9 cellular contexts compared by ENCODE assay signal in genomic region chr2:102520009-102520408, GRCh38.
DNase-seq lines count a peak whose midpoint lies in the region; ATAC-seq and TF ChIP-seq lines count a peak whose summit lies in the region.
"Had no signal": no experiment of that assay in that cellular context is flagged by ENCODE, and none has a peak within 500 bp of the region (broad histone marks: within the 10 kb centered on the region; RNA-seq: fewer than 3 reads in every experiment).

No MANE protein-coding gene starts in this region.

- peak; percentile 9 for DNase-seq in DMS 273 treated with DMSO at 0.1 percent for 48 hours (lab: John Stamatoyannopoulos, UW)
- DNase-seq in HuH-7.5 (ENCODE audit: low spot score) = peak; percentile 10
- peak; percentile 4 to 56 for DNase-seq in foreskin fibroblast
- peak in 1 of 2 donors; percentile 22 for DNase-seq in stimulated activated naive CD8-positive, alpha-beta T cell treated with anti-CD3 and anti-CD28 coated beads, Interleukin-15, amount 100 ng/mL, for 72 hours
- DNase-seq in dedifferentiated amniotic fluid mesenchymal stem cell (ENCODE audit: extremely low spot score) = no peak
- no peak for DNase-seq in hypothalamus (lab: John Stamatoyannopoulos, UW)

- no peak overlapping the region for H3K4me3 ChIP-seq in SU-DHL-6 (ENCODE audit: insufficient read depth, low read length, poor library complexity, severe bottlenecking)
- H3K4me3 ChIP-seq in foreskin fibroblast (ENCODE audit: low read depth in 1 of 2, low read length in 2 of 2) = no peak overlapping the region

- H2AFZ ChIP-seq in SU-DHL-6 (ENCODE audit: low read depth, low read length, severe bottlenecking) = no peak overlapping the region

- H3K4me1 Mint-ChIP-seq in stimulated activated naive CD8-positive, alpha-beta T cell treated with anti-CD3 and anti-CD28 coated beads, Interleukin-15, amount 100 ng/mL, for 72 hours = no peaks in the 10 kb centered on the region

- peak; percentile 87 for ATAC-seq in GM19351 (IDR thresholded peaks at IDR 0.05; ENCODE audit: unreplicated experiment)
- peak; percentile 78 for ATAC-seq in stimulated activated naive CD8-positive, alpha-beta T cell treated with anti-CD3 and anti-CD28 coated beads, Interleukin-15, amount 100 ng/mL, for 72 hours

- no peaks in the 10 kb centered on the region for H3K27me3 Mint-ChIP-seq in stimulated activated naive CD8-positive, alpha-beta T cell treated with anti-CD3 and anti-CD28 coated beads, Interleukin-15, amount 100 ng/mL, for 72 hours

- H3K9ac ChIP-seq in SU-DHL-6 (ENCODE audit: low read length) = no peak overlapping the region

- H3K27me3 ChIP-seq in SU-DHL-6 (ENCODE audit: low read length) = no peaks in the 10 kb centered on the region

- H3F3A ChIP-seq in SU-DHL-6 (ENCODE audit: insufficient read depth) = no peaks in the 10 kb centered on the region

- no peaks in the 10 kb centered on the region for H3K9me3 Mint-ChIP-seq in stimulated activated naive CD8-positive, alpha-beta T cell treated with anti-CD3 and anti-CD28 coated beads, Interleukin-15, amount 100 ng/mL, for 72 hours
- H3K9me3 Mint-ChIP-seq: T-cell had no signal

- no peak overlapping the region for H3K27ac ChIP-seq in SU-DHL-6 (ENCODE audit: low read depth, low read length)

- no peak overlapping the region for H3K4me2 ChIP-seq in SU-DHL-6 (ENCODE audit: low read depth, low read length, poor library complexity, severe bottlenecking)

- no peak overlapping the region for H3K4me3 Mint-ChIP-seq in stimulated activated naive CD8-positive, alpha-beta T cell treated with anti-CD3 and anti-CD28 coated beads, Interleukin-15, amount 100 ng/mL, for 72 hours
- H3K4me3 Mint-ChIP-seq: T-cell had no signal

- H3K27ac Mint-ChIP-seq in stimulated activated naive CD8-positive, alpha-beta T cell treated with anti-CD3 and anti-CD28 coated beads, Interleukin-15, amount 100 ng/mL, for 72 hours = no peak overlapping the region
- H3K27ac Mint-ChIP-seq: T-cell had no signal

- no peaks in the 10 kb centered on the region for H3K9me2 ChIP-seq in SU-DHL-6 (replicated peaks; ENCODE audit: insufficient read depth, low read length)

- no peaks in the 10 kb centered on the region for H3K9me3 ChIP-seq in SU-DHL-6 (ENCODE audit: insufficient read depth, low read length)

- no peaks in the 10 kb centered on the region for H3K36me3 ChIP-seq in SU-DHL-6 (ENCODE audit: low read length)

- H3K79me2 ChIP-seq in SU-DHL-6 (ENCODE audit: insufficient read depth, low read length) = no peaks in the 10 kb centered on the region

- TF ChIP-seq CTCF in SU-DHL-6 (IDR thresholded peaks at IDR 0.05; ENCODE audit: insufficient read depth, low read length, poor library complexity, severe bottlenecking) = peak; percentile 57
- peak; percentile 35 for TF ChIP-seq CTCF in foreskin fibroblast (IDR thresholded peaks at IDR 0.05; ENCODE audit: low read depth, low read length)

- H4K20me1 ChIP-seq in SU-DHL-6 (ENCODE audit: low read depth, low read length) = no peaks in the 10 kb centered on the region

Comparison
In these comparisons a context has a peak if more than half of its experiments do, and no peak if none do; other contexts are left out.
1. DNase-seq: peak in DMS 273 treated with DMSO at 0.1 percent for 48 hours (single experiment), HuH-7.5 (single experiment) and foreskin fibroblast (2 of 2); none in dedifferentiated amniotic fluid mesenchymal stem cell (single experiment) and hypothalamus (0 of 51).